Comparison of ENCODE assay signal across 20 cellular contexts in genomic region chr6:15495375-15495901, GRCh38.
A peak's percentile ranks its signal among the peaks of the same experiment; 100 is the strongest.
DNase-seq lines count a peak whose midpoint lies in the region; ATAC-seq and TF ChIP-seq lines count a peak whose summit lies in the region.
"Had no signal": no experiment of that assay in that cellular context is flagged by ENCODE, and none has a peak within 500 bp of the region (broad histone marks: within the 10 kb centered on the region; RNA-seq: fewer than 3 reads in every experiment).

No MANE protein-coding gene starts in this region.

- peaks cover 20% of the 10 kb centered on the region for H3K4me1 Mint-ChIP-seq in activated naive CD8-positive, alpha-beta T cell treated with anti-CD3 and anti-CD28 coated beads, Interleukin-2, amount 50 U/mL, for 24 hours
- H3K4me1 Mint-ChIP-seq in activated naive CD8-positive, alpha-beta T cell treated with anti-CD3 and anti-CD28 coated beads for 36 hours, result peaks cover 27% of the 10 kb centered on the region
- peaks cover 42 to 60% of the 10 kb centered on the region in 2 donors for H3K4me1 Mint-ChIP-seq in immature natural killer cell

- H3K36me3 Mint-ChIP-seq in activated naive CD8-positive, alpha-beta T cell treated with anti-CD3 and anti-CD28 coated beads, Interleukin-2, amount 50 U/mL, for 24 hours (ENCODE audit: low read depth), result peaks cover 34% of the 10 kb centered on the region
- H3K36me3 Mint-ChIP-seq in activated naive CD8-positive, alpha-beta T cell treated with anti-CD3 and anti-CD28 coated beads for 36 hours, result peaks cover 26% of the 10 kb centered on the region
- peaks cover 3 to 16% (median 4%) of the 10 kb centered on the region in 3 donors for H3K36me3 Mint-ChIP-seq in immature natural killer cell

- no peaks in the 10 kb centered on the region for H3K27me3 Mint-ChIP-seq in activated naive CD8-positive, alpha-beta T cell treated with anti-CD3 and anti-CD28 coated beads, Interleukin-2, amount 50 U/mL, for 24 hours
- H3K27me3 Mint-ChIP-seq in activated naive CD8-positive, alpha-beta T cell treated with anti-CD3 and anti-CD28 coated beads for 36 hours, result no peaks in the 10 kb centered on the region
- H3K27me3 Mint-ChIP-seq in immature natural killer cell (ENCODE audit: low read depth in 3 of 3), result peaks cover 7 to 28% (median 9%) of the 10 kb centered on the region in 3 donors
- H3K27me3 Mint-ChIP-seq: activated B cell treated with CpG ODN at 0.5 μM for 24 hours had no signal

- H3K27ac ChIP-seq in testis, result no peak overlapping the region
- H3K27ac ChIP-seq: sigmoid colon had no signal

- H3K9me3 ChIP-seq in testis, result no peaks in the 10 kb centered on the region
- H3K9me3 ChIP-seq: esophagus muscularis mucosa, sigmoid colon had no signal

- H3K4me3 ChIP-seq in epithelial cell of esophagus (ENCODE audit: low read length), result no peak overlapping the region
- H3K4me3 ChIP-seq in testis, result no peak overlapping the region
- H3K4me3 ChIP-seq: esophagus muscularis mucosa, lung, sigmoid colon had no signal

- DNase-seq in activated naive CD8-positive, alpha-beta T cell treated with anti-CD3 and anti-CD28 coated beads, Interleukin-2, amount 50 U/mL, for 24 hours, result no peak
- DNase-seq in activated naive CD8-positive, alpha-beta T cell treated with anti-CD3 and anti-CD28 coated beads for 36 hours, result no peak
- peak; percentile 33 for DNase-seq in epithelial cell of esophagus (ENCODE audit: low read depth)
- no peak for DNase-seq in immature natural killer cell
- peak; percentile 33 for DNase-seq in testis
- DNase-seq in central memory CD4-positive, alpha-beta T cell, result no peak
- DNase-seq: activated B cell treated with CpG ODN at 0.5 μM for 24 hours; activated T-cell treated with anti-CD3 and anti-CD28 coated beads for 4 hours; amygdala; Calu3; cortex of kidney; NCI-H1694 treated with DMSO at 0.1 percent for 48 hours; NCI-H446 treated with DMSO at 0.1 percent for 48 hours; PC-3; sigmoid colon; stimulated activated CD4-positive, alpha-beta T cell treated with anti-CD3 and anti-CD28 coated beads, Interleukin-4, amount 100 ng/mL, for 4 hours had no signal

- no peaks in the 10 kb centered on the region for H3K36me3 ChIP-seq in testis (ENCODE audit: low read depth, missing control alignments)

- TF ChIP-seq POLR2A in testis (IDR thresholded peaks at IDR 0.05), result no peak

- no peak overlapping the region for H3K4me3 Mint-ChIP-seq in activated naive CD8-positive, alpha-beta T cell treated with anti-CD3 and anti-CD28 coated beads, Interleukin-2, amount 50 U/mL, for 24 hours
- no peak overlapping the region for H3K4me3 Mint-ChIP-seq in activated naive CD8-positive, alpha-beta T cell treated with anti-CD3 and anti-CD28 coated beads for 36 hours
- H3K4me3 Mint-ChIP-seq in immature natural killer cell, result no peak overlapping the region
- H3K4me3 Mint-ChIP-seq: activated B cell treated with CpG ODN at 0.5 μM for 24 hours had no signal

- no peaks in the 10 kb centered on the region for H3K9me3 Mint-ChIP-seq in activated naive CD8-positive, alpha-beta T cell treated with anti-CD3 and anti-CD28 coated beads, Interleukin-2, amount 50 U/mL, for 24 hours
- H3K9me3 Mint-ChIP-seq in activated naive CD8-positive, alpha-beta T cell treated with anti-CD3 and anti-CD28 coated beads for 36 hours, result no peaks in the 10 kb centered on the region
- H3K9me3 Mint-ChIP-seq in immature natural killer cell, result no peaks in the 10 kb centered on the region
- H3K9me3 Mint-ChIP-seq: activated B cell treated with CpG ODN at 0.5 μM for 24 hours had no signal

- H3K27ac Mint-ChIP-seq in activated naive CD8-positive, alpha-beta T cell treated with anti-CD3 and anti-CD28 coated beads, Interleukin-2, amount 50 U/mL, for 24 hours, result peak overlapping the region; percentile 31
- H3K27ac Mint-ChIP-seq in activated naive CD8-positive, alpha-beta T cell treated with anti-CD3 and anti-CD28 coated beads for 36 hours, result no peak overlapping the region
- H3K27ac Mint-ChIP-seq in immature natural killer cell, result peak overlapping the region in 4 of 6 donors; percentile 46 to 73 (median 54)
- H3K27ac Mint-ChIP-seq: activated B cell treated with CpG ODN at 0.5 μM for 24 hours had no signal

- intact Hi-C loops in testis (cut with DNase I; ENCODE audit: low total_unique reads), result no loop called here

- peaks cover 15% of the 10 kb centered on the region for H3K4me1 ChIP-seq in testis

- no peak for TF ChIP-seq CTCF in epithelial cell of esophagus (IDR thresholded peaks at IDR 0.05; ENCODE audit: insufficient read depth, low read depth, low read length, missing control alignments)
- no peak for TF ChIP-seq CTCF in testis (IDR thresholded peaks at IDR 0.05)

- no peak for ATAC-seq in activated naive CD8-positive, alpha-beta T cell treated with anti-CD3 and anti-CD28 coated beads, Interleukin-2, amount 50 U/mL, for 24 hours
- no peak for ATAC-seq in HG03354 (IDR thresholded peaks at IDR 0.05; ENCODE audit: poor library complexity, severe bottlenecking, unreplicated experiment)
- ATAC-seq in GM18907 (IDR thresholded peaks at IDR 0.05; ENCODE audit: unreplicated experiment), result no peak
- ATAC-seq: PC-3 had no signal

- H3K27me3 ChIP-seq in testis, result no peaks in the 10 kb centered on the region
- H3K27me3 ChIP-seq: esophagus muscularis mucosa, sigmoid colon had no signal

- WGBS in testis, 2 donors, result 82 to 84% methylated on average over 10 of the region's 10 CpGs

Comparison
In these comparisons a context has a peak if more than half of its experiments do, and no peak if none do; other contexts are left out.
1. DNase-seq: peak in epithelial cell of esophagus (single experiment) and testis (single experiment); none in activated naive CD8-positive, alpha-beta T cell treated with anti-CD3 and anti-CD28 coated beads, Interleukin-2, amount 50 U/mL, for 24 hours (single experiment), activated naive CD8-positive, alpha-beta T cell treated with anti-CD3 and anti-CD28 coated beads for 36 hours (single experiment), immature natural killer cell (0 of 3) and central memory CD4-positive, alpha-beta T cell (single experiment).